ENCODE assay signal across 23 cellular contexts in the genomic region with DNA sequence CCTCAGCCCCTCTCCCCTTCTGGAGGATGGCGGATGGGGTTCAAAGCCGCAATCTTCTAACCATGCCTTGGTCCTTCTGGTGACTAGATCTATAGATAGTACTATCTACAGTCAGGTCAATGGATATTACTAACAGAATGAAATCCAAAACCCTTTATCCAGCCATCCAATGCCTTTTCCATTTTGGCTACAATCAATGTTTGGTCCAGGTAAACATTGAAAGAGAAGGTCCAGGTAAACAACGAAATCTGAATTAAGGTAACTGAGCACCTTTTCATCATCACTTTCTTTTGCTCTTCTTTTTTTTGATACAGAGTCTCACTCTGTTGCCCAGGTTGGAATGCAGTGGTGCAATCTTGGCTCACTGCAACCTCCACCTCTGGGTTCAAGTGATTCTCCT.
"Had no signal": no experiment of that assay in that cellular context is flagged by ENCODE, and none has a peak within 500 bp of the region (broad histone marks: within the 10 kb centered on the region; RNA-seq: fewer than 3 reads in every experiment).

No MANE protein-coding gene starts in this region.

- H3K4me3 ChIP-seq: coronary artery, dorsolateral prefrontal cortex, esophagus muscularis mucosa, gastroesophageal sphincter, heart left ventricle, hepatocyte, left ventricle myocardium inferior, lower lobe of right lung, mucosa of descending colon had no signal

- H3K4me1 ChIP-seq: foreskin keratinocyte had no signal

- H3K4me3 Mint-ChIP-seq: mesothelial cell of epicardium had no signal

- H3K9me3 Mint-ChIP-seq: mesothelial cell of epicardium, naive B cell had no signal

- H3K27me3 ChIP-seq: dorsolateral prefrontal cortex, esophagus muscularis mucosa, foreskin keratinocyte, gastroesophageal sphincter, heart left ventricle, hepatocyte had no signal

- ATAC-seq: foreskin keratinocyte, gastroesophageal sphincter, heart left ventricle, left cardiac atrium, lower lobe of right lung, mucosa of descending colon had no signal

- H2AFZ ChIP-seq: hepatocyte had no signal

- H3K27me3 Mint-ChIP-seq: naive B cell had no signal

- H3K27ac ChIP-seq: coronary artery, dorsolateral prefrontal cortex, esophagus muscularis mucosa, foreskin keratinocyte, gastroesophageal sphincter, heart left ventricle, hepatocyte, left ventricle myocardium inferior, lower lobe of right lung had no signal

- H3K9me3 ChIP-seq: esophagus muscularis mucosa, gastroesophageal sphincter, heart left ventricle, left ventricle myocardium inferior, lower lobe of right lung, mucosa of descending colon had no signal

- H3K27ac Mint-ChIP-seq: mesothelial cell of epicardium had no signal

- DNase-seq: dermis blood vessel endothelial cell; dorsolateral prefrontal cortex; effector CD4-positive, alpha-beta T cell; effector memory CD4-positive, alpha-beta T cell; foreskin keratinocyte; heart left ventricle; hypothalamus; left cardiac atrium; left ventricle myocardium inferior; lower lobe of right lung; mesenchymal stem cell; mucosa of descending colon; naive B cell had no signal

- H3K4me1 Mint-ChIP-seq: mesothelial cell of epicardium had no signal

- H3K4me2 ChIP-seq: hepatocyte had no signal

- FAIRE-seq: colon, endothelial cell of umbilical vein, frontal cortex, islet of Langerhans, keratinocyte had no signal
